18 cellular contexts compared by ENCODE assay signal in genomic region chr5:79471556-79471955, GRCh38. TPM values are rescaled to one million over a fixed set of nuclear protein-coding genes. Genes with fewer than 3 reads are reported as not detected.
DNase-seq lines count a peak whose midpoint lies in the region; ATAC-seq and TF ChIP-seq lines count a peak whose summit lies in the region.
"Had no signal": no experiment of that assay in that cellular context is flagged by ENCODE, and none has a peak within 500 bp of the region (broad histone marks: within the 10 kb centered on the region; RNA-seq: fewer than 3 reads in every experiment).

No MANE protein-coding gene starts in this region.

- no peak for TF ChIP-seq CTCF in WTC11 (IDR thresholded peaks at IDR 0.05)
- no peak for TF ChIP-seq CTCF in left lung (IDR thresholded peaks at IDR 0.05)
- no peak for TF ChIP-seq CTCF in brain microvascular endothelial cell (IDR thresholded peaks at IDR 0.05; ENCODE audit: low read depth, low read length, missing control alignments)

- H3K9me3 ChIP-seq in right cardiac atrium (ENCODE audit: control insufficient read depth, low read length) = no peaks in the 10 kb centered on the region
- no peaks in the 10 kb centered on the region for H3K9me3 ChIP-seq in left lung
- H3K9me3 ChIP-seq: Caco-2 had no signal

- DNase-seq in Right ventricle myocardium superior (no peak), right cardiac atrium (no peak), WTC11 (ENCODE audit: low spot score) (no peak), left lung (no peak), brain microvascular endothelial cell (no peak)
- no peak for DNase-seq in T-helper 2 cell treated with Interferon-gamma antibody and Interleukin-4, amounts not matched to agents 5 μg/mL and 100 μg/mL, for 36 hours (ENCODE audit: low spot score)
- DNase-seq: AML-193, Caco-2, DMS53, GF-D8, Karpas-422, NCI-H1105 treated with DMSO at 0.1 percent for 48 hours, NCI-H2081, NCI-H2227 treated with DMSO at 0.1 percent for 48 hours, NCI-H526, PC-3 had no signal

- H3K27ac ChIP-seq in right cardiac atrium (ENCODE audit: low read length) (no peak overlapping the region), left lung (no peak overlapping the region), brain microvascular endothelial cell (no peak overlapping the region)

- no peaks in the 10 kb centered on the region for H3K4me1 ChIP-seq in right cardiac atrium (ENCODE audit: control insufficient read depth, insufficient read depth, low read length)
- no peaks in the 10 kb centered on the region for H3K4me1 ChIP-seq in left lung
- H3K4me1 ChIP-seq: Caco-2 had no signal

- H3K4me1 Mint-ChIP-seq in WTC11 = peaks cover 62% of the 10 kb centered on the region
- H3K4me1 Mint-ChIP-seq in T-helper 2 cell treated with Interferon-gamma antibody and Interleukin-4, amounts not matched to agents 5 μg/mL and 100 μg/mL, for 36 hours (ENCODE audit: low read depth) = peaks cover 10% of the 10 kb centered on the region

- H3K4me3 Mint-ChIP-seq in WTC11 = no peak overlapping the region
- no peak overlapping the region for H3K4me3 Mint-ChIP-seq in T-helper 2 cell treated with Interferon-gamma antibody and Interleukin-4, amounts not matched to agents 5 μg/mL and 100 μg/mL, for 36 hours

- no peaks in the 10 kb centered on the region for H3K27me3 Mint-ChIP-seq in WTC11 (ENCODE audit: low read depth)
- H3K27me3 Mint-ChIP-seq in T-helper 2 cell treated with Interferon-gamma antibody and Interleukin-4, amounts not matched to agents 5 μg/mL and 100 μg/mL, for 36 hours (ENCODE audit: low read depth) = no peaks in the 10 kb centered on the region

- H3K36me3 Mint-ChIP-seq in WTC11 = no peaks in the 10 kb centered on the region
- H3K36me3 Mint-ChIP-seq in T-helper 2 cell treated with Interferon-gamma antibody and Interleukin-4, amounts not matched to agents 5 μg/mL and 100 μg/mL, for 36 hours (ENCODE audit: low read depth) = no peaks in the 10 kb centered on the region

- H3K4me3 ChIP-seq in right cardiac atrium (ENCODE audit: low read length) (no peak overlapping the region), left lung (no peak overlapping the region), brain microvascular endothelial cell (ENCODE audit: low read depth, low read length) (no peak overlapping the region)
- H3K4me3 ChIP-seq: SK-N-MC had no signal

- no peaks in the 10 kb centered on the region for H3K9me3 Mint-ChIP-seq in WTC11
- H3K9me3 Mint-ChIP-seq in T-helper 2 cell treated with Interferon-gamma antibody and Interleukin-4, amounts not matched to agents 5 μg/mL and 100 μg/mL, for 36 hours = no peaks in the 10 kb centered on the region

- in situ Hi-C loops in brain microvascular endothelial cell (cut with HindIII; ENCODE audit: low pct_ligation_motif_present, low sequenced_read_pairs) = no loop called here

- H3K27me3 ChIP-seq in right cardiac atrium (ENCODE audit: control insufficient read depth, insufficient read depth) (no peaks in the 10 kb centered on the region), left lung (no peaks in the 10 kb centered on the region), brain microvascular endothelial cell (replicated peaks) (no peaks in the 10 kb centered on the region)

- CTCF ChIA-PET in WTC11 (lab: Charles Lee) = no interaction called here

- H3K36me3 ChIP-seq in left lung (no peaks in the 10 kb centered on the region), brain microvascular endothelial cell (replicated peaks) (no peaks in the 10 kb centered on the region)

- POLR2A ChIA-PET in WTC11 (lab: Charles Lee) = interaction anchor here (0.7 to 1.3 kb wide), 2 partner anchors 19 to 218 kb away, joined by 4 to 6 read pairs; partner anchors contain the start of gene CMYA5

- H3K27ac Mint-ChIP-seq in WTC11 = peak overlapping the region; percentile 89
- H3K27ac Mint-ChIP-seq in T-helper 2 cell treated with Interferon-gamma antibody and Interleukin-4, amounts not matched to agents 5 μg/mL and 100 μg/mL, for 36 hours = no peak overlapping the region

- 61% methylated on average over 1 of the region's 1 CpG for WGBS in right cardiac atrium

- intact Hi-C loops in Right ventricle myocardium superior (cut with DNase I) (no loop called here), right cardiac atrium (cut with DNase I) (no loop called here), left lung (cut with DNase I) (no loop called here)

- ATAC-seq in Right ventricle myocardium superior (ENCODE audit: poor library complexity) (peak; percentile 37), right cardiac atrium (no peak), WTC11 (peak; percentile 79), left lung (peak; percentile 17), GM18498 (IDR thresholded peaks at IDR 0.05; ENCODE audit: unreplicated experiment) (no peak)

TF ChIP-seq in WTC11, 78 proteins besides CTCF, POLR2A, EP300 and RAD21:
- no peak for TF ChIP-seq PRRX2 (CRISPR knock-in tag; IDR thresholded peaks at IDR 0.05)
- TF ChIP-seq ZNF232 (CRISPR knock-in tag; IDR thresholded peaks at IDR 0.05) = no peak
- no peak for TF ChIP-seq TEAD4 (CRISPR knock-in tag; IDR thresholded peaks at IDR 0.05)
- TF ChIP-seq NFYB (CRISPR knock-in tag; conservative IDR thresholded peaks at IDR 0.05; ENCODE audit: low read depth) = no peak
- no peak for TF ChIP-seq SP1 (CRISPR knock-in tag; conservative IDR thresholded peaks at IDR 0.05)
- no peak for TF ChIP-seq CREB1 (CRISPR knock-in tag; IDR thresholded peaks at IDR 0.05)
- TF ChIP-seq KAT7 (CRISPR knock-in tag; IDR thresholded peaks at IDR 0.05; ENCODE audit: borderline replicate concordance) = no peak
- TF ChIP-seq PREB (CRISPR knock-in tag; IDR thresholded peaks at IDR 0.05; ENCODE audit: borderline replicate concordance) = no peak
- no peak for TF ChIP-seq CREM (CRISPR knock-in tag; IDR thresholded peaks at IDR 0.05)
- no peak for TF ChIP-seq NR2C2 (CRISPR knock-in tag; IDR thresholded peaks at IDR 0.05)
- no peak for TF ChIP-seq ZNF317 (CRISPR knock-in tag; IDR thresholded peaks at IDR 0.05; ENCODE audit: borderline replicate concordance, low read depth)
- no peak for TF ChIP-seq SOX15 (CRISPR knock-in tag; IDR thresholded peaks at IDR 0.05)

RNA-seq across cellular contexts. Expression of gene HOMER1, which starts 42.4 kb away (rescaled TPM):
- total RNA-seq in Right ventricle myocardium superior (52.6 TPM), right cardiac atrium (10 to 100 TPM; 30.7 to 57.6 (median 46.8) TPM), WTC11 (2021) (32.1 to 37.6 TPM (median 35.5 TPM) in 3 replicates), left lung (1 to 10 TPM; 4.2 to 4.6 TPM)
- polyA plus RNA-seq in right cardiac atrium = 10.0 TPM

Comparison
In these comparisons a context has a peak if more than half of its experiments do, and no peak if none do; other contexts are left out.
1. ATAC-seq: peak in Right ventricle myocardium superior (single experiment), WTC11 (single experiment) and left lung (single experiment); none in right cardiac atrium (0 of 2) and GM18498 (single experiment).